In genomic region chr17:7019839-7020519, GRCh38 we compare ENCODE assay signal across 1 cellular context.
TF ChIP-seq lines count a peak whose summit lies in the region.

No MANE protein-coding gene starts in this region.

TF ChIP-seq in K562, 482 proteins besides CTCF, POLR2A, EP300 and RAD21:
- TF ChIP-seq ZNF347 (CRISPR knock-in tag; IDR thresholded peaks at IDR 0.05; ENCODE audit: low read depth) (no peak), FOXJ3 (CRISPR knock-in tag; IDR thresholded peaks at IDR 0.05) (no peak), TFAM (CRISPR knock-in tag; conservative IDR thresholded peaks at IDR 0.05) (no peak), LEF1 (IDR thresholded peaks at IDR 0.05) (no peak), VEZF1 (CRISPR knock-in tag; IDR thresholded peaks at IDR 0.05) (peak; percentile 84), ZBTB7A (IDR thresholded peaks at IDR 0.05; ENCODE audit: borderline replicate concordance, control insufficient read depth, low read depth, low read length) (peak; percentile 20; the same call in 1 of the 2 replicates), ZNF740 (CRISPR knock-in tag; IDR thresholded peaks at IDR 0.05) (peak; percentile 91), ZNF740 (tag; IDR thresholded peaks at IDR 0.05) (peak in 1 of 2 experiments; percentile 88; a peak in 2 of 4 replicates), NFIC (IDR thresholded peaks at IDR 0.05) (peak; percentile 24; the same call in 1 of the 2 replicates), HLTF (IDR thresholded peaks at IDR 0.05) (no peak), BRD4 (IDR thresholded peaks at IDR 0.05) (peak; percentile 57; the same call in 1 of the 2 replicates), ZNF668 (CRISPR knock-in tag; IDR thresholded peaks at IDR 0.05) (no peak), NFRKB (IDR thresholded peaks at IDR 0.05; ENCODE audit: low read depth) (peak; percentile 77), NFXL1 (CRISPR knock-in tag; IDR thresholded peaks at IDR 0.05) (no peak), USF1 (CRISPR knock-in tag; IDR thresholded peaks at IDR 0.05) (no peak), ESRRA (IDR thresholded peaks at IDR 0.05; ENCODE audit: borderline replicate concordance, low read depth) (no peak), ZNF384 (IDR thresholded peaks at IDR 0.05; ENCODE audit: low read depth, low read length) (peak; percentile 36; the same call in 1 of the 2 replicates), HMGXB4 (CRISPR knock-in tag; IDR thresholded peaks at IDR 0.05) (no peak)
